Comparison of ENCODE assay signal across 15 cellular contexts in the genomic region with DNA sequence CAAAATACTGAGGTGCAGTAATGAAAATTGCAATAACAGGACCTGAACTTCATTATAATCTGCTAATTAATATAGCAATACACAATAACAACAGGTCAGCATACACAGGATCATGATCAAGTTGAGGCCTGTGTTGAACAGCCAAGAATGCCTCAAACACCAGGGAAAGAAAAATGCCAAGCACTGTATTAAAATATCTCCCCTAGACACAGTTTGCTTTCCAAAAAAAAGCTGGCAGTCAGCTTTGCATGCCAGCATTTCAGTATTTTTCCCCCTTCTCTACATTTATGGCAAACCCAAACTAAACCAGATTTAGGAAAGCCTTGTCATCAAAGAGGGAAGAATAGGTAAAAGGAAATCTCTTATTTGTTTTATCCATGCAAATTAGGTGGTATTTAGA.
"Had no signal": no experiment of that assay in that cellular context is flagged by ENCODE, and none has a peak within 500 bp of the region (broad histone marks: within the 10 kb centered on the region; RNA-seq: fewer than 3 reads in every experiment).

No MANE protein-coding gene starts in this region.

- H3K4me3 ChIP-seq: colonic mucosa, lower lobe of right lung, ovary, psoas muscle, sigmoid colon, vagina had no signal

- H3K9me3 ChIP-seq: colonic mucosa, lower lobe of right lung, ovary, psoas muscle, sigmoid colon, vagina had no signal

- H3K27ac ChIP-seq: colonic mucosa, lower lobe of right lung, ovary, psoas muscle, sigmoid colon, vagina had no signal

- H3K4me1 ChIP-seq: colonic mucosa, lower lobe of right lung, psoas muscle had no signal

- DNase-seq: colonic mucosa; dermis blood vessel endothelial cell; left ventricle myocardium superior; lower lobe of right lung; natural killer cell; occipital lobe; ovary; posterior cingulate gyrus; psoas muscle; right cardiac atrium; sigmoid colon; stimulated activated CD4-positive, alpha-beta T cell treated with anti-CD3 and anti-CD28 coated beads, Interleukin-4, amount 100 ng/mL, for 4 hours; stimulated activated naive CD8-positive, alpha-beta T cell treated with anti-CD3 and anti-CD28 coated beads, Interleukin-15, Interleukin-2, amounts not matched to agents 100 U/mL and 50 U/mL, for 24 hours; trophoblast cell had no signal

- H3K36me3 ChIP-seq: colonic mucosa, lower lobe of right lung, ovary, sigmoid colon, vagina had no signal

- H3K27me3 ChIP-seq: colonic mucosa, ovary, sigmoid colon, vagina had no signal
